Comparison of ENCODE assay signal across 24 cellular contexts in genomic region chr3:188128905-188129304, GRCh38.
"Had no signal": no experiment of that assay in that cellular context is flagged by ENCODE, and none has a peak within 500 bp of the region (broad histone marks: within the 10 kb centered on the region; RNA-seq: fewer than 3 reads in every experiment).

No MANE protein-coding gene starts in this region.

- H3K4me2 ChIP-seq: smooth muscle cell had no signal

- ATAC-seq: left ventricle myocardium superior; lower lobe of right lung; natural killer cell treated with Interleukin-12 subunit alpha and Interleukin-12 subunit beta and Interleukin-15 and Interleukin-18, amount 100 ng/mL, for 72 hours; pancreas; right lobe of liver; stimulated activated naive CD8-positive, alpha-beta T cell treated with anti-CD3 and anti-CD28 coated beads, Interleukin-15, amount 100 ng/mL, for 72 hours had no signal

- H3K4me1 ChIP-seq: lower lobe of right lung, pancreas, right lobe of liver, suprapubic skin, vagina had no signal

- DNase-seq: dorsolateral prefrontal cortex; effector CD4-positive, alpha-beta T cell; hypothalamus; immature natural killer cell; islet precursor cell; kidney glomerular epithelial cell; left ventricle myocardium superior; lower lobe of right lung; naive B cell; pancreas; right lobe of liver; stimulated activated CD4-positive, alpha-beta T cell treated with anti-CD3 and anti-CD28 coated beads, Interleukin-12 subunit alpha, Interleukin-12 subunit beta, amount 100 ng/mL, for 4 hours; stimulated activated CD4-positive, alpha-beta T cell treated with anti-CD3 and anti-CD28 coated beads, Interleukin-1b, Interleukin-23, amount 100 ng/mL, for 48 hours; stimulated activated CD4-positive, alpha-beta T cell treated with anti-CD3 and anti-CD28 coated beads, Interleukin-4, amount 100 ng/mL, for 1 hour; stimulated activated CD8-positive, alpha-beta memory T cell treated with anti-CD3 and anti-CD28 coated beads, Interleukin-4, amount 100 ng/mL, for 48 hours; stimulated activated naive CD4-positive, alpha-beta T cell; stimulated activated naive CD8-positive, alpha-beta T cell treated with anti-CD3 and anti-CD28 coated beads, Interleukin-15, amount 100 ng/mL, for 72 hours; thyroid gland; trophoblast cell had no signal

- H3K27ac ChIP-seq: dorsolateral prefrontal cortex, lower lobe of right lung, neutrophil, pancreas, right lobe of liver, suprapubic skin, thyroid gland, vagina had no signal

- H3K27me3 ChIP-seq: dorsolateral prefrontal cortex, neutrophil, pancreas, right lobe of liver, suprapubic skin, thyroid gland, vagina had no signal

- H3K36me3 ChIP-seq: lower lobe of right lung, neutrophil, pancreas, right lobe of liver, suprapubic skin, thyroid gland, vagina had no signal

- H3K4me3 ChIP-seq: dorsolateral prefrontal cortex, lower lobe of right lung, pancreas, right lobe of liver, smooth muscle cell, suprapubic skin, thyroid gland, vagina had no signal

- H3K9me3 ChIP-seq: lower lobe of right lung, neutrophil, pancreas, right lobe of liver, suprapubic skin, thyroid gland, vagina had no signal
